ENCODE assay signal across 19 cellular contexts in genomic region chr7:12714436-12714737, GRCh38. TPM values are rescaled to one million over a fixed set of nuclear protein-coding genes. Genes with fewer than 3 reads are reported as not detected.
DNase-seq lines count a peak whose midpoint lies in the region; ATAC-seq and TF ChIP-seq lines count a peak whose summit lies in the region.
"Had no signal": no experiment of that assay in that cellular context is flagged by ENCODE, and none has a peak within 500 bp of the region (broad histone marks: within the 10 kb centered on the region; RNA-seq: fewer than 3 reads in every experiment).

No MANE protein-coding gene starts in this region.

- no peak overlapping the region for H3K4me3 Mint-ChIP-seq in activated CD8-positive, alpha-beta T cell treated with anti-CD3 and anti-CD28 coated beads for 36 hours
- H3K4me3 Mint-ChIP-seq in activated CD8-positive, alpha-beta T cell treated with anti-CD3 and anti-CD28 coated beads, Interleukin-2, amount 10 ng/mL, durations not matched to agents 7 days and 5 days: no peak overlapping the region
- H3K4me3 Mint-ChIP-seq in T-helper 17 cell: no peak overlapping the region

- ATAC-seq in activated CD8-positive, alpha-beta T cell treated with anti-CD3 and anti-CD28 coated beads for 36 hours: no peak
- ATAC-seq in activated CD8-positive, alpha-beta T cell treated with anti-CD3 and anti-CD28 coated beads, Interleukin-2, amount 10 ng/mL, durations not matched to agents 7 days and 5 days: no peak
- ATAC-seq in T-helper 17 cell (no peak), HG03025 (IDR thresholded peaks at IDR 0.05; ENCODE audit: low FRiP score, unreplicated experiment) (no peak), HG02678 (IDR thresholded peaks at IDR 0.05; ENCODE audit: unreplicated experiment) (no peak)

- H3K27me3 ChIP-seq in iPS-20b (ENCODE audit: insufficient read depth, low read length) (no peaks in the 10 kb centered on the region; the same call in 1 of the 2 replicates), suprapubic skin (no peaks in the 10 kb centered on the region)

- H3K4me1 Mint-ChIP-seq in activated CD8-positive, alpha-beta T cell treated with anti-CD3 and anti-CD28 coated beads for 36 hours (ENCODE audit: low read depth): peaks cover 28% of the 10 kb centered on the region
- peaks cover 26% of the 10 kb centered on the region for H3K4me1 Mint-ChIP-seq in activated CD8-positive, alpha-beta T cell treated with anti-CD3 and anti-CD28 coated beads, Interleukin-2, amount 10 ng/mL, durations not matched to agents 7 days and 5 days (ENCODE audit: low read depth)
- peaks cover 6% of the 10 kb centered on the region for H3K4me1 Mint-ChIP-seq in T-helper 17 cell
- H3K4me1 Mint-ChIP-seq: IgD-negative memory B cell had no signal

- H3K4me1 ChIP-seq in iPS-20b (ENCODE audit: insufficient read depth, low read length): peaks cover 29% of the 10 kb centered on the region
- peaks cover 62% of the 10 kb centered on the region for H3K4me1 ChIP-seq in suprapubic skin

- peak overlapping the region; percentile 23 for H3K27ac Mint-ChIP-seq in activated CD8-positive, alpha-beta T cell treated with anti-CD3 and anti-CD28 coated beads for 36 hours
- no peak overlapping the region for H3K27ac Mint-ChIP-seq in activated CD8-positive, alpha-beta T cell treated with anti-CD3 and anti-CD28 coated beads, Interleukin-2, amount 10 ng/mL, durations not matched to agents 7 days and 5 days
- H3K27ac Mint-ChIP-seq in T-helper 17 cell: peak overlapping the region; percentile 60
- H3K27ac Mint-ChIP-seq: IgD-negative memory B cell had no signal

- H3K9me3 Mint-ChIP-seq in activated CD8-positive, alpha-beta T cell treated with anti-CD3 and anti-CD28 coated beads for 36 hours: no peaks in the 10 kb centered on the region
- H3K9me3 Mint-ChIP-seq in activated CD8-positive, alpha-beta T cell treated with anti-CD3 and anti-CD28 coated beads, Interleukin-2, amount 10 ng/mL, durations not matched to agents 7 days and 5 days (ENCODE audit: insufficient read depth): no peaks in the 10 kb centered on the region
- H3K9me3 Mint-ChIP-seq: IgD-negative memory B cell had no signal

- H3K36me3 Mint-ChIP-seq in activated CD8-positive, alpha-beta T cell treated with anti-CD3 and anti-CD28 coated beads for 36 hours (ENCODE audit: low read depth): no peaks in the 10 kb centered on the region
- peaks cover 2% of the 10 kb centered on the region for H3K36me3 Mint-ChIP-seq in activated CD8-positive, alpha-beta T cell treated with anti-CD3 and anti-CD28 coated beads, Interleukin-2, amount 10 ng/mL, durations not matched to agents 7 days and 5 days (ENCODE audit: low read depth)
- H3K36me3 Mint-ChIP-seq in T-helper 17 cell (ENCODE audit: low read depth): peaks cover 2% of the 10 kb centered on the region
- H3K36me3 Mint-ChIP-seq: IgD-negative memory B cell had no signal

- intact Hi-C loops in activated CD8-positive, alpha-beta T cell treated with anti-CD3 and anti-CD28 coated beads for 36 hours (cut with micrococcal nuclease): no loop called here
- intact Hi-C loops in lower leg skin (cut with DNase I; ENCODE audit: low total_unique reads): no loop called here

- peak overlapping the region; percentile 41; the same call in 1 of the 2 replicates for H3K9ac ChIP-seq in iPS-20b (ENCODE audit: low read depth, low read length)

- CTCF ChIA-PET in activated CD8-positive, alpha-beta T cell treated with anti-CD3 and anti-CD28 coated beads for 36 hours (lab: Charles Lee): no interaction called here
- CTCF ChIA-PET in activated CD8-positive, alpha-beta T cell treated with anti-CD3 and anti-CD28 coated beads, Interleukin-2, amount 10 ng/mL, durations not matched to agents 7 days and 5 days (lab: Charles Lee): interaction anchor here (0.9 kb wide), 1 partner anchor 14 kb away, joined by 3 read pairs; no protein-coding TSS in a partner anchor

- no peak for DNase-seq in activated CD8-positive, alpha-beta T cell treated with anti-CD3 and anti-CD28 coated beads for 36 hours
- DNase-seq in activated CD8-positive, alpha-beta T cell treated with anti-CD3 and anti-CD28 coated beads, Interleukin-2, amount 10 ng/mL, durations not matched to agents 7 days and 5 days: no peak
- DNase-seq in T-helper 17 cell: no peak
- DNase-seq in suprapubic skin (ENCODE audit: low spot score in 2 of 2): no peak
- DNase-seq in lower leg skin (ENCODE audit: low spot score in 2 of 2): no peak
- DNase-seq: 8988T, C1 segment of cervical spinal cord, COR-L47, DMS153, EL, MV-4-11, NCI-H1436, NCI-H2081 treated with DMSO at 0.1 percent for 48 hours, NCI-H524, SHP77 treated with DMSO at 0.1 percent for 48 hours had no signal

- H3K36me3 ChIP-seq in iPS-20b (ENCODE audit: insufficient read depth, low read depth, low read length) (no peaks in the 10 kb centered on the region), suprapubic skin (no peaks in the 10 kb centered on the region)

- TF ChIP-seq POLR2A in suprapubic skin (IDR thresholded peaks at IDR 0.05): no peak
- no peak for TF ChIP-seq POLR2A in lower leg skin (IDR thresholded peaks at IDR 0.05)

- 86% methylated on average over 1 of the region's 1 CpG for WGBS in suprapubic skin
- 88 to 91% methylated on average over 1 of the region's 1 CpG for WGBS in lower leg skin, 2 donors

- no peak overlapping the region for H3K4me3 ChIP-seq in iPS-20b (ENCODE audit: low read length)
- H3K4me3 ChIP-seq in suprapubic skin: no peak overlapping the region
- H3K4me3 ChIP-seq in lower leg skin (ENCODE audit: low read depth, poor library complexity, severe bottlenecking): no peak overlapping the region

- H3K27me3 Mint-ChIP-seq in activated CD8-positive, alpha-beta T cell treated with anti-CD3 and anti-CD28 coated beads for 36 hours: no peaks in the 10 kb centered on the region
- no peaks in the 10 kb centered on the region for H3K27me3 Mint-ChIP-seq in activated CD8-positive, alpha-beta T cell treated with anti-CD3 and anti-CD28 coated beads, Interleukin-2, amount 10 ng/mL, durations not matched to agents 7 days and 5 days (ENCODE audit: low read depth)
- no peaks in the 10 kb centered on the region for H3K27me3 Mint-ChIP-seq in T-helper 17 cell

- POLR2A ChIA-PET in activated CD8-positive, alpha-beta T cell treated with anti-CD3 and anti-CD28 coated beads for 36 hours (lab: Charles Lee): no interaction called here
- POLR2A ChIA-PET in activated CD8-positive, alpha-beta T cell treated with anti-CD3 and anti-CD28 coated beads, Interleukin-2, amount 10 ng/mL, durations not matched to agents 7 days and 5 days (lab: Charles Lee): no interaction called here

- TF ChIP-seq EP300 in suprapubic skin (IDR thresholded peaks at IDR 0.05): no peak

- H3K9me3 ChIP-seq in T-helper 17 cell (ENCODE audit: control insufficient read depth, low read length, poor library complexity, severe bottlenecking) (no peaks in the 10 kb centered on the region), iPS-20b (ENCODE audit: insufficient read depth, low read depth, low read length) (no peaks in the 10 kb centered on the region), suprapubic skin (no peaks in the 10 kb centered on the region)

- no peak overlapping the region for H3K27ac ChIP-seq in iPS-20b (ENCODE audit: low read length)
- H3K27ac ChIP-seq in suprapubic skin: peak overlapping the region; percentile 89

- no peak for TF ChIP-seq CTCF in activated CD8-positive, alpha-beta T cell treated with anti-CD3 and anti-CD28 coated beads for 36 hours (IDR thresholded peaks at IDR 0.05)
- TF ChIP-seq CTCF in suprapubic skin (IDR thresholded peaks at IDR 0.05): no peak
- TF ChIP-seq CTCF in lower leg skin (IDR thresholded peaks at IDR 0.05): no peak

RNA-seq across cellular contexts. Expression of gene ARL4A, which starts 27.0 kb away (rescaled TPM):
- total RNA-seq in activated CD8-positive, alpha-beta T cell treated with anti-CD3 and anti-CD28 coated beads for 36 hours: 10 to 100 TPM; 10.8 to 11.3 TPM
- total RNA-seq in activated CD8-positive, alpha-beta T cell treated with anti-CD3 and anti-CD28 coated beads, Interleukin-2, amount 10 ng/mL, durations not matched to agents 7 days and 5 days: 10 to 100 TPM; 15.8 to 16.2 TPM
- total RNA-seq in T-helper 17 cell (100 to 1,000 TPM in 1 of 2 donors, 10 to 100 TPM in 1; 92.1 to 122 TPM), suprapubic skin (100 to 1,000 TPM in 3 of 4 donors, 10 to 100 TPM in 1; 98.1 to 116 (median 112) TPM), lower leg skin (100 to 1,000 TPM in 3 of 4 donors, 10 to 100 TPM in 1; 94.9 to 253 (median 143) TPM)

Comparison
In these comparisons a context has a peak if more than half of its experiments do, and no peak if none do; other contexts are left out.
1. RNA of gene ARL4A, which starts 27.0 kb away (total RNA-seq): 94.9 to 253 TPM in lower leg skin, 92.1 to 122 TPM in T-helper 17 cell and 98.1 to 116 TPM in suprapubic skin; 15.8 to 16.2 TPM in activated CD8-positive, alpha-beta T cell treated with anti-CD3 and anti-CD28 coated beads, Interleukin-2, amount 10 ng/mL, durations not matched to agents 7 days and 5 days and 10.8 to 11.3 TPM in activated CD8-positive, alpha-beta T cell treated with anti-CD3 and anti-CD28 coated beads for 36 hours; every median in the first group is over 4 times any median in the second.